ENCODE assay signal across 11 cellular contexts in the genomic region with DNA sequence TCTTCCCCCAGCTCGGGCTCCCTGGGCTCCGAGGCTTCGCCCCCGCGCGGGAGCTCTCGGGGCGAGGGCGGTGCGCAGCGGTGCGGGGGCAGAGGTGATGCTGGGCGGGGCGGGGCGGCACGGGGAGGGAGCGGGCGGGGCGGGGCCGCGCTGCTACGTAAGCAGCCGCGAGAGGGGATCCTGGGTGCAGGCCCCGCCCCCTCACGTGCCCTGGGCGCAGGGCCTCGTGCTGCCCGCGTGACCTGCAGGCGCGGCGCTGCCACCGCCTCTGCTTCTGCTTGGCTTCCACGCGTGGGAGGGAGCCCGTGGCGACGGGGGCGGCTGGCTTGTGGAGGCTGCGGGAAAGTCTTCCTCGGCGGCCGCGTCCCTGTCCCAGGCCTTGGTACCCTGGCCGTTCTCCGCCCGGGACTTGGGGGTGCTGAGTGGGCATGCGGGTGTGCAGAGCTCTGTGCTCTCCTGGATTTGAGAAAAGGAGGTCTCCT.
DNase-seq lines count a peak whose midpoint lies in the region; ATAC-seq and TF ChIP-seq lines count a peak whose summit lies in the region.
"Had no signal": no experiment of that assay in that cellular context is flagged by ENCODE, and none has a peak within 500 bp of the region (broad histone marks: within the 10 kb centered on the region; RNA-seq: fewer than 3 reads in every experiment).

No MANE protein-coding gene starts in this region.

- H3K9me3 ChIP-seq in SK-N-MC (ENCODE audit: low read depth, low read length) (no peaks in the 10 kb centered on the region), left ventricle myocardium inferior (replicated peaks) (no peaks in the 10 kb centered on the region), sigmoid colon (no peaks in the 10 kb centered on the region)
- H3K9me3 ChIP-seq: HAP-1, SJCRH30 had no signal

- H3K4me3 Mint-ChIP-seq in effector memory CD8-positive, alpha-beta T cell = peak overlapping the region in 1 of 2 donors; percentile 40

- no peak for TF ChIP-seq POLR2A in sigmoid colon (IDR thresholded peaks at IDR 0.05)

- TF ChIP-seq CTCF in left ventricle myocardium inferior (IDR thresholded peaks at IDR 0.05; ENCODE audit: borderline replicate concordance) (no peak), sigmoid colon (IDR thresholded peaks at IDR 0.05) (no peak)

- H3K4me1 ChIP-seq in left ventricle myocardium inferior (peaks cover 11% of the 10 kb centered on the region), sigmoid colon (peaks cover 0 to 10% (median 10%) of the 10 kb centered on the region in 4 donors)
- H3K4me1 ChIP-seq: HAP-1, SJCRH30 had no signal

- intact Hi-C loops in left ventricle myocardium inferior (cut with micrococcal nuclease) = no loop called here
- intact Hi-C loops in sigmoid colon (cut with DNase I) = no loop called here

- H3K4me3 ChIP-seq in H7 (ENCODE audit: insufficient read depth, low read depth, low read length) (peak overlapping the region; percentile 42), SK-N-MC (peak overlapping the region; percentile 28), left ventricle myocardium inferior (peak overlapping the region; percentile 57), sigmoid colon (peak overlapping the region in 3 of 4 donors; percentile 21 to 35 (median 34))
- H3K4me3 ChIP-seq: HAP-1, SJCRH30 had no signal

- ATAC-seq in effector memory CD8-positive, alpha-beta T cell (replicated peaks) = no peak

- H3K4me1 Mint-ChIP-seq in effector memory CD8-positive, alpha-beta T cell (ENCODE audit: low read depth in 2 of 2) = no peaks in the 10 kb centered on the region

- H3K27me3 Mint-ChIP-seq in effector memory CD8-positive, alpha-beta T cell = peaks cover 55 to 65% of the 10 kb centered on the region in 2 donors

- peaks cover 49% of the 10 kb centered on the region for H3K27me3 ChIP-seq in H7 (ENCODE audit: control insufficient read depth, insufficient read depth, low read length)
- peaks cover 83% of the 10 kb centered on the region for H3K27me3 ChIP-seq in left ventricle myocardium inferior (ENCODE audit: low read depth)
- peaks cover 5 to 31% (median 26%) of the 10 kb centered on the region in 3 donors for H3K27me3 ChIP-seq in sigmoid colon

- DNase-seq in H7 = peak; percentile 92
- no peak for DNase-seq in SK-N-MC (ENCODE audit: low read depth, low spot score)
- DNase-seq in left ventricle myocardium inferior = peak; percentile 20
- DNase-seq in sigmoid colon = no peak
- no peak for DNase-seq in activated CD4-positive, CD25-positive, alpha-beta regulatory T cell treated with anti-CD3 and anti-CD28 coated beads, Interleukin-2, amount 50 U/mL, for 72 hours
- no peak for DNase-seq in NCI-H510A treated with DMSO at 0.1 percent for 48 hours (lab: John Stamatoyannopoulos, UW)
- DNase-seq in effector memory CD8-positive, alpha-beta T cell = no peak
- DNase-seq: activated CD8-positive, alpha-beta memory T cell treated with anti-CD3 and anti-CD28 coated beads, Interleukin-2, amount 50 U/mL, for 4 hours; KBM-7; SJCRH30 had no signal

- 30 to 33% methylated on average over 49 of the region's 49 CpGs for WGBS in sigmoid colon, 2 donors

- no peak for TF ChIP-seq EP300 in sigmoid colon (IDR thresholded peaks at IDR 0.05)

- no peak overlapping the region for H3K27ac ChIP-seq in SK-N-MC
- no peak overlapping the region for H3K27ac ChIP-seq in left ventricle myocardium inferior (replicated peaks)
- H3K27ac ChIP-seq in sigmoid colon = no peak overlapping the region
- H3K27ac ChIP-seq: SJCRH30 had no signal

- no peaks in the 10 kb centered on the region for H3K36me3 Mint-ChIP-seq in effector memory CD8-positive, alpha-beta T cell (ENCODE audit: insufficient read depth)

- no peaks in the 10 kb centered on the region for H3K36me3 ChIP-seq in H7 (replicated peaks; ENCODE audit: control insufficient read depth, insufficient read depth, low read length)
- no peaks in the 10 kb centered on the region for H3K36me3 ChIP-seq in SK-N-MC (ENCODE audit: insufficient read depth, low read length)
- H3K36me3 ChIP-seq in left ventricle myocardium inferior = no peaks in the 10 kb centered on the region
- no peaks in the 10 kb centered on the region for H3K36me3 ChIP-seq in sigmoid colon
- H3K36me3 ChIP-seq: HAP-1, SJCRH30 had no signal

- H3K27ac Mint-ChIP-seq in effector memory CD8-positive, alpha-beta T cell = no peak overlapping the region

- H3K9me3 Mint-ChIP-seq in effector memory CD8-positive, alpha-beta T cell = no peaks in the 10 kb centered on the region

- no peak overlapping the region for H3K9ac ChIP-seq in SK-N-MC (ENCODE audit: insufficient read length)

Comparison
In these comparisons a context has a peak if more than half of its experiments do, and no peak if none do; other contexts are left out.
1. DNase-seq: peak in H7 (single experiment) and left ventricle myocardium inferior (single experiment); none in SK-N-MC (single experiment), sigmoid colon (single experiment), activated CD4-positive, CD25-positive, alpha-beta regulatory T cell treated with anti-CD3 and anti-CD28 coated beads, Interleukin-2, amount 50 U/mL, for 72 hours (single experiment), NCI-H510A treated with DMSO at 0.1 percent for 48 hours (single experiment) and effector memory CD8-positive, alpha-beta T cell (0 of 3).
2. Peak in every context shown above with its lines, with median percentiles within 50 percentile points of each other: H3K4me3 ChIP-seq.